Comparison of ENCODE assay signal across 8 cellular contexts in the genomic region with DNA sequence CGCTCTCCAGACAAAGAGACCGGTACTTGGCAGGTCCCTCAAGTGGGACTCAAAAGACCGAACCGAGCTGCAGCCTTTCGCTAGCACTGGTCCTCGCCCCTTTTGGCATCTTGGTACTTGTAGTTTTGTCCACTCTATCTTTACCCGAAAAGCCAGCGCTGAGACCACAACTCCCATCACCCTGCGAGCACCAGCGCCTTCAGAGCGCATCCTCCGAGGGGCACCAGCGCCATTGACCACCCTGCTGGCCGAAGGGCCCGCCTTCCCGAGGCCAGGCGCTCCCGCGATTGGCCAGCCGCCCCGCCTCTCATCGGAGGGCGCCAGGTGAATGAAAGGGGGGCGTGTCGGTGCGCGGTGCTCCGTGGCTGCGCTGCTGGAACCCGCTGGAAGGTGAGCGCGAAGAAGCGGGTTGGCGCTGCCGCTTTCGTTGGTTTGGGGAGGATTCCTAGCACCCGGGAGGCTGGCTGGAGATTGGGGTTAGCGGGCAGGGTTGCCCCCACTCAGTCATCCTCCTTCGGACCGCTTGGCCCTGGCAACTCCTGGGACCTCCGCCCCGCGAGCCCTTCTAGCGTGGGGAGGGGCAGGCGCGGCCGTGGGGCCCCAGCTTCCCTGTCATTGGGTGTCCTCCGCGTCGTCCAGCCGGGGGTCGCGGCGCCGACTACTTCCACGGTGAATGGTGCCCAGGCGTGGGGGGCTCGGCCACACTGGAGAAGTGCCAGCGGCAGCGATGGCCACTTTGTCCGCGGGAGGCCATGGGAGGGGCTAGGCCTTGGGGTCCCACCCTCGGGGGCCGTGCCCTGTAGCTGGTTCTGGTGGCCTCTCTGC. TPM values are rescaled to one million over a fixed set of nuclear protein-coding genes. Genes with fewer than 3 reads are reported as not detected.
A peak's percentile ranks its signal among the peaks of the same experiment; 100 is the strongest.
DNase-seq lines count a peak whose midpoint lies in the region; ATAC-seq and TF ChIP-seq lines count a peak whose summit lies in the region.

TSS of gene ZBTB8B (plus strand) at position 357 of the 825 bp plus-strand sequence. CDS start 5,553 bp downstream, outside the sequence.

- H3K36me3 Mint-ChIP-seq in activated naive CD8-positive, alpha-beta T cell treated with anti-CD3 and anti-CD28 coated beads, Interleukin-2, amount 10 ng/mL, durations not matched to agents 7 days and 5 days = peaks cover 5% of the 10 kb centered on the region

- no peaks in the 10 kb centered on the region for H3K9me3 Mint-ChIP-seq in activated naive CD8-positive, alpha-beta T cell treated with anti-CD3 and anti-CD28 coated beads, Interleukin-2, amount 10 ng/mL, durations not matched to agents 7 days and 5 days

- 3% methylated on average over 54 of the region's 64 CpGs; no CpG with 5 or more reads in 1 of the 2 donors for WGBS in transverse colon (ENCODE audit: low coverage in 1 of 2), 2 donors

- no peak within 1 kb of the TSS for H3K27ac Mint-ChIP-seq in activated naive CD8-positive, alpha-beta T cell treated with anti-CD3 and anti-CD28 coated beads, Interleukin-2, amount 10 ng/mL, durations not matched to agents 7 days and 5 days

- TF ChIP-seq POLR2A in transverse colon (IDR thresholded peaks at IDR 0.05) (no peak), GM18505 (IDR thresholded peaks at IDR 0.05; ENCODE audit: borderline replicate concordance, extremely low read depth, insufficient read depth, insufficient read length) (no peak)

- H3K4me1 Mint-ChIP-seq in activated naive CD8-positive, alpha-beta T cell treated with anti-CD3 and anti-CD28 coated beads, Interleukin-2, amount 10 ng/mL, durations not matched to agents 7 days and 5 days = peaks cover 13% of the 10 kb centered on the region

- H2AFZ ChIP-seq in neuron (ENCODE audit: low read depth, low read length) = peak within 1 kb of the TSS; percentile 93

- peak within 1 kb of the TSS; percentile 69 for H3K4me3 Mint-ChIP-seq in activated naive CD8-positive, alpha-beta T cell treated with anti-CD3 and anti-CD28 coated beads, Interleukin-2, amount 10 ng/mL, durations not matched to agents 7 days and 5 days

- TF ChIP-seq CTCF in transverse colon (IDR thresholded peaks at IDR 0.05) = no peak

- H3K27ac ChIP-seq in transverse colon = no peak within 1 kb of the TSS

- POLR2A ChIA-PET in activated naive CD8-positive, alpha-beta T cell treated with anti-CD3 and anti-CD28 coated beads, Interleukin-2, amount 10 ng/mL, durations not matched to agents 7 days and 5 days (lab: Charles Lee) = interaction anchor here (0.5 to 0.6 kb wide), 2 partner anchors 173 to 248 kb away, joined by 4 read pairs; partner anchors contain the start of gene HDAC1

- DNase-seq in H7 = peak; percentile 100
- DNase-seq in NCI-H82 (lab: John Stamatoyannopoulos, UW) = peak; percentile 96
- DNase-seq in activated naive CD8-positive, alpha-beta T cell treated with anti-CD3 and anti-CD28 coated beads, Interleukin-2, amount 10 ng/mL, durations not matched to agents 7 days and 5 days = peak; percentile 56
- DNase-seq in Right ventricle myocardium inferior (ENCODE audit: missing footprints) = peak; percentile 77
- DNase-seq in transverse colon = peak; percentile 60
- no peak for DNase-seq in CD1c-positive myeloid dendritic cell (ENCODE audit: extremely low spot score)

- H3K4me1 ChIP-seq in neuron (ENCODE audit: insufficient read depth, low read length) (peaks cover 8% of the 10 kb centered on the region), transverse colon (peaks cover 5 to 16% (median 10%) of the 10 kb centered on the region in 4 donors)

- H3K4me3 ChIP-seq in H7 (ENCODE audit: insufficient read depth, low read depth, low read length) (peak within 1 kb of the TSS; percentile 92), neuron (ENCODE audit: low read length) (peak within 1 kb of the TSS; percentile 74), transverse colon (peak within 1 kb of the TSS; percentile 2 to 45 (median 18))

- TF ChIP-seq EP300 in transverse colon (IDR thresholded peaks at IDR 0.05; ENCODE audit: low read depth) = no peak

- peaks cover 6% of the 10 kb centered on the region; the same call in 1 of the 2 replicates for H3K27me3 ChIP-seq in H7 (ENCODE audit: control insufficient read depth, insufficient read depth, low read length)
- H3K27me3 ChIP-seq in neuron (ENCODE audit: insufficient read depth, low read length) = peaks cover 10% of the 10 kb centered on the region
- peaks cover 73% of the 10 kb centered on the region for H3K27me3 ChIP-seq in transverse colon

- peak; percentile 36 for ATAC-seq in activated naive CD8-positive, alpha-beta T cell treated with anti-CD3 and anti-CD28 coated beads, Interleukin-2, amount 10 ng/mL, durations not matched to agents 7 days and 5 days (ENCODE audit: low read depth)
- ATAC-seq in Right ventricle myocardium inferior (peak; percentile 88), GM18505 (IDR thresholded peaks at IDR 0.05; ENCODE audit: unreplicated experiment) (no peak)

- H3K9me3 ChIP-seq in neuron (ENCODE audit: low read length) (no peaks in the 10 kb centered on the region), transverse colon (no peaks in the 10 kb centered on the region)

- H3K27me3 Mint-ChIP-seq in activated naive CD8-positive, alpha-beta T cell treated with anti-CD3 and anti-CD28 coated beads, Interleukin-2, amount 10 ng/mL, durations not matched to agents 7 days and 5 days = peaks cover 64% of the 10 kb centered on the region

- H3K36me3 ChIP-seq in H7 (replicated peaks; ENCODE audit: control insufficient read depth, insufficient read depth, low read length) = no peaks in the 10 kb centered on the region
- H3K36me3 ChIP-seq in neuron (ENCODE audit: insufficient read depth, low read length) = no peaks in the 10 kb centered on the region
- no peaks in the 10 kb centered on the region for H3K36me3 ChIP-seq in transverse colon

- intact Hi-C loops in Right ventricle myocardium inferior (cut with DNase I) = no loop called here
- intact Hi-C loops in transverse colon (cut with DNase I; ENCODE audit: low total_unique reads) = no loop called here

- in situ Hi-C loops in transverse colon (cut with MboI; ENCODE audit: low pct_ligation_motif_present in 1 of 4, low pct_unique_long_range_greater_than_20kb in 1 of 4, low sequenced_read_pairs in 3 of 4) = no loop called here

RNA-seq across cellular contexts. Expression of gene ZBTB8B, which starts in this region (rescaled TPM):
- total RNA-seq in H7 (2014; rRNA removed; shearing (Covaris generic)) = 1.4 and 2.4 TPM in 2 replicates
- not detected for total RNA-seq in activated naive CD8-positive, alpha-beta T cell treated with anti-CD3 and anti-CD28 coated beads, Interleukin-2, amount 10 ng/mL, durations not matched to agents 7 days and 5 days
- total RNA-seq in Right ventricle myocardium inferior (not detected), transverse colon (under 1 TPM in 1 of 4 donors, not detected in 3; under 0.01 TPM)

Comparison
In these comparisons a context has a peak if more than half of its experiments do, and no peak if none do; other contexts are left out.
1. Peak in DNase-seq and ATAC-seq in activated naive CD8-positive, alpha-beta T cell treated with anti-CD3 and anti-CD28 coated beads, Interleukin-2, amount 10 ng/mL, durations not matched to agents 7 days and 5 days; RNA of the gene not detected or under 1 TPM.
2. Peak in DNase-seq and ATAC-seq in Right ventricle myocardium inferior; RNA of the gene not detected or under 1 TPM.
3. Peak in DNase-seq and H3K4me3 ChIP-seq in transverse colon; RNA of the gene not detected or under 1 TPM.
4. H3K4me3 ChIP-seq: peak in every context shown above with its lines; median percentile 92 in H7; 74 in neuron; 18 in transverse colon.